1 cellular context compared by ENCODE assay signal in the genomic region with DNA sequence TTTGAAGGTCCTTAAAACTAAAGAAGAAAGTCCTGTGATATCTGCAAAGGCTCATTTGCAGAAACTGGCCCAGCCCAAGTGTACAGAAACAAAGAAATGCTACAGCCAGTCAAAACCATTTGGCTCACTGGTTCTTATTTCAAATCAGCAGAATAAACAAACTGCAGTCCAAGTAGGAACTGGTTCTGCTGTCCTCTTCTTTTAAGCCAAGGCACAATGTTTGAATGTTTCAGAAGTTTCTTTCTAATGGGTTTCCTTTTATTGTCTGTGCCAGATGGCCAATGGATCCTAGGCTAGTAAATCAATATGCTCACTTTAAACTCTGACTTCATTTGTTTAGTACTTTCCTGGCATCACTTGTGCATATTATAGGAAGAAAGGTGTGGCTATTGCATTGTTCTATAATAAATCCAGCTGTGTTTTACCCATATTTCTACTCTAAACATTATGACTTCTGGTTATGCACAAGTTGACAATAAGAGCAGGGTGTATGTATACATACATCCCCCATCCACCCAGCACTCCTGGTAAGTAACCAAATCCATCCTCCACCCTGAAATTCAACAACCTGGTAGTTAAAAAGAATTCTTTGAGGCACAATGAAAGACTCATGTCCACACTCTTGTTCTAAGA.
TF ChIP-seq lines count a peak whose summit lies in the region.

No MANE protein-coding gene starts in this region.

TF ChIP-seq in A549, 52 proteins besides CTCF, POLR2A, EP300 and RAD21 (continued from another document):
- TF ChIP-seq, protein P1, sequence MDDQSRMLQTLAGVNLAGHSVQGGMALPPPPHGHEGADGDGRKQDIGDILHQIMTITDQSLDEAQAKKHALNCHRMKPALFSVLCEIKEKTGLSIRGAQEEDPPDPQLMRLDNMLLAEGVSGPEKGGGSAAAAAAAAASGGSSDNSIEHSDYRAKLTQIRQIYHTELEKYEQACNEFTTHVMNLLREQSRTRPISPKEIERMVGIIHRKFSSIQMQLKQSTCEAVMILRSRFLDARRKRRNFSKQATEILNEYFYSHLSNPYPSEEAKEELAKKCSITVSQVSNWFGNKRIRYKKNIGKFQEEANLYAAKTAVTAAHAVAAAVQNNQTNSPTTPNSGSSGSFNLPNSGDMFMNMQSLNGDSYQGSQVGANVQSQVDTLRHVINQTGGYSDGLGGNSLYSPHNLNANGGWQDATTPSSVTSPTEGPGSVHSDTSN (IDR thresholded peaks at IDR 0.05), result no peak
- TF ChIP-seq, protein P2, sequence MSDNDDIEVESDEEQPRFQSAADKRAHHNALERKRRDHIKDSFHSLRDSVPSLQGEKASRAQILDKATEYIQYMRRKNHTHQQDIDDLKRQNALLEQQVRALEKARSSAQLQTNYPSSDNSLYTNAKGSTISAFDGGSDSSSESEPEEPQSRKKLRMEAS (IDR thresholded peaks at IDR 0.05), result no peak
- TF ChIP-seq TP53 (CRISPR knock-in tag; IDR thresholded peaks at IDR 0.05) (no peak), CHD2 (IDR thresholded peaks at IDR 0.05; ENCODE audit: low read length, partially characterized antibody) (no peak), SREBF2 (IDR thresholded peaks at IDR 0.05) (no peak), JUN (IDR thresholded peaks at IDR 0.05) (no peak), GATA3 (IDR thresholded peaks at IDR 0.05; ENCODE audit: borderline replicate concordance) (no peak), ZC3H11A (IDR thresholded peaks at IDR 0.05) (no peak), MAZ (IDR thresholded peaks at IDR 0.05; ENCODE audit: borderline replicate concordance, low read depth, low read length) (no peak), RNF2 (IDR thresholded peaks at IDR 0.05; ENCODE audit: borderline replicate concordance, low read depth) (no peak), CEBPB (IDR thresholded peaks at IDR 0.05) (no peak), CHD4 (IDR thresholded peaks at IDR 0.05; ENCODE audit: borderline replicate concordance) (no peak), BHLHE40 (IDR thresholded peaks at IDR 0.05; ENCODE audit: low read depth, low read length) (no peak), KDM1A (IDR thresholded peaks at IDR 0.05; ENCODE audit: low read depth) (no peak), RCOR1 (IDR thresholded peaks at IDR 0.05; ENCODE audit: low read depth, low read length) (no peak), PHF8 (IDR thresholded peaks at IDR 0.05; ENCODE audit: borderline replicate concordance, low read depth) (no peak)
- TF ChIP-seq, protein P3, sequence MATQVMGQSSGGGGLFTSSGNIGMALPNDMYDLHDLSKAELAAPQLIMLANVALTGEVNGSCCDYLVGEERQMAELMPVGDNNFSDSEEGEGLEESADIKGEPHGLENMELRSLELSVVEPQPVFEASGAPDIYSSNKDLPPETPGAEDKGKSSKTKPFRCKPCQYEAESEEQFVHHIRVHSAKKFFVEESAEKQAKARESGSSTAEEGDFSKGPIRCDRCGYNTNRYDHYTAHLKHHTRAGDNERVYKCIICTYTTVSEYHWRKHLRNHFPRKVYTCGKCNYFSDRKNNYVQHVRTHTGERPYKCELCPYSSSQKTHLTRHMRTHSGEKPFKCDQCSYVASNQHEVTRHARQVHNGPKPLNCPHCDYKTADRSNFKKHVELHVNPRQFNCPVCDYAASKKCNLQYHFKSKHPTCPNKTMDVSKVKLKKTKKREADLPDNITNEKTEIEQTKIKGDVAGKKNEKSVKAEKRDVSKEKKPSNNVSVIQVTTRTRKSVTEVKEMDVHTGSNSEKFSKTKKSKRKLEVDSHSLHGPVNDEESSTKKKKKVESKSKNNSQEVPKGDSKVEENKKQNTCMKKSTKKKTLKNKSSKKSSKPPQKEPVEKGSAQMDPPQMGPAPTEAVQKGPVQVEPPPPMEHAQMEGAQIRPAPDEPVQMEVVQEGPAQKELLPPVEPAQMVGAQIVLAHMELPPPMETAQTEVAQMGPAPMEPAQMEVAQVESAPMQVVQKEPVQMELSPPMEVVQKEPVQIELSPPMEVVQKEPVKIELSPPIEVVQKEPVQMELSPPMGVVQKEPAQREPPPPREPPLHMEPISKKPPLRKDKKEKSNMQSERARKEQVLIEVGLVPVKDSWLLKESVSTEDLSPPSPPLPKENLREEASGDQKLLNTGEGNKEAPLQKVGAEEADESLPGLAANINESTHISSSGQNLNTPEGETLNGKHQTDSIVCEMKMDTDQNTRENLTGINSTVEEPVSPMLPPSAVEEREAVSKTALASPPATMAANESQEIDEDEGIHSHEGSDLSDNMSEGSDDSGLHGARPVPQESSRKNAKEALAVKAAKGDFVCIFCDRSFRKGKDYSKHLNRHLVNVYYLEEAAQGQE (IDR thresholded peaks at IDR 0.05), result no peak
- TF ChIP-seq, protein P4, sequence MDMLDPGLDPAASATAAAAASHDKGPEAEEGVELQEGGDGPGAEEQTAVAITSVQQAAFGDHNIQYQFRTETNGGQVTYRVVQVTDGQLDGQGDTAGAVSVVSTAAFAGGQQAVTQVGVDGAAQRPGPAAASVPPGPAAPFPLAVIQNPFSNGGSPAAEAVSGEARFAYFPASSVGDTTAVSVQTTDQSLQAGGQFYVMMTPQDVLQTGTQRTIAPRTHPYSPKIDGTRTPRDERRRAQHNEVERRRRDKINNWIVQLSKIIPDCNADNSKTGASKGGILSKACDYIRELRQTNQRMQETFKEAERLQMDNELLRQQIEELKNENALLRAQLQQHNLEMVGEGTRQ (IDR thresholded peaks at IDR 0.05), result no peak
